Comparison of ENCODE assay signal across 29 cellular contexts in the genomic region with DNA sequence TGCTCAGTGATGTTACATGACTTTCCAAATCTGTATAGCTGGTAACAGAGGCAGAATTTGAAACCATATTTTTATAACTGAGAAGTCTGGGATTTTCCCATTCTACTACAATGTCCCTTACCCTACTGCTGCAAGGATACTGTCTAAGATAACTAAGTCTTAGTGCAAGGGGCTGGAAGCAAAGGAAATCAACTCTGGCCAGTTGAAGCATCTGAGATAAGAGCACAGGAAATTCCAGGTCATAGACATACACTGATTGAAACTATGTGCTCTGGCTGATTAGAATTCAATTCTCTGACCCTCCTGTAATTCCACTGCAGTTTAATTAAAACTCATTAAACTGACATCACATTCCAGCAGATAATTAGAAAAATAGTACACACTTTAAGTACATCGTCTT.
"Had no signal": no experiment of that assay in that cellular context is flagged by ENCODE, and none has a peak within 500 bp of the region (broad histone marks: within the 10 kb centered on the region; RNA-seq: fewer than 3 reads in every experiment).

No MANE protein-coding gene starts in this region.

- H3K27ac ChIP-seq: ascending aorta, cardiac muscle cell, WERI-Rb-1 had no signal

- H3K36me3 ChIP-seq: ascending aorta, cardiac muscle cell, WERI-Rb-1 had no signal

- H3K9me3 ChIP-seq: ascending aorta had no signal

- H3K4me1 ChIP-seq: ascending aorta had no signal

- H3K27me3 ChIP-seq: ascending aorta, cardiac muscle cell had no signal

- DNase-seq: activated CD4-positive, alpha-beta memory T cell treated with anti-CD3 and anti-CD28 coated beads, Interleukin-2, amount 10 ng/mL, durations not matched to agents 7 days and 5 days; activated CD4-positive, alpha-beta T cell treated with anti-CD3 and anti-CD28 coated beads for 1 hour; activated CD4-positive, alpha-beta T cell treated with anti-CD3 and anti-CD28 coated beads for 36 hours; activated CD4-positive, alpha-beta T cell treated with anti-CD3 and anti-CD28 coated beads for 48 hours; activated CD4-positive, alpha-beta T cell treated with anti-CD3 and anti-CD28 coated beads, Interleukin-2, amount 10 ng/mL, durations not matched to agents 7 days and 5 days; activated CD4-positive, alpha-beta T cell treated with anti-CD3 and anti-CD28 coated beads, Interleukin-2, amount 50 U/mL, for 48 hours; activated CD4-positive, CD25-positive, alpha-beta regulatory T cell; activated CD8-positive, alpha-beta memory T cell treated with anti-CD3 and anti-CD28 coated beads for 24 hours; activated CD8-positive, alpha-beta memory T cell treated with anti-CD3 and anti-CD28 coated beads, Interleukin-2, amount 10 ng/mL, durations not matched to agents 7 days and 5 days; activated CD8-positive, alpha-beta memory T cell treated with anti-CD3 and anti-CD28 coated beads, Interleukin-2, amount 50 U/mL, for 48 hours; activated CD8-positive, alpha-beta T cell treated with anti-CD3 and anti-CD28 coated beads, Interleukin-2, amount 10 ng/mL, durations not matched to agents 7 days and 5 days; activated effector memory CD4-positive, alpha-beta T cell treated with Interleukin-2 at 50 U/mL for 16 hours; activated gamma-delta T cell; activated naive CD4-positive, alpha-beta T cell treated with anti-CD3 and anti-CD28 coated beads, Interleukin-2, amount 10 ng/mL, durations not matched to agents 7 days and 5 days; activated naive CD4-positive, alpha-beta T cell treated with Interleukin-2 at 50 U/mL for 16 hours; activated naive CD8-positive, alpha-beta T cell treated with anti-CD3 and anti-CD28 coated beads, Interleukin-2, amount 10 ng/mL, durations not matched to agents 7 days and 5 days; activated naive CD8-positive, alpha-beta T cell treated with anti-CD3 and anti-CD28 coated beads, Interleukin-2, amount 50 U/mL, for 24 hours; activated T-cell treated with anti-CD3 and anti-CD28 coated beads, Interleukin-2, amount 50 U/mL, for 24 hours; activated T-cell treated with anti-CD3 and anti-CD28 coated beads, Interleukin-2, amount 50 U/mL, for 48 hours; amygdala; anterior cingulate cortex; caudate nucleus; cerebellar nuclear complex; T-helper 1 cell; T-helper 2 cell; T-helper 9 cell; WERI-Rb-1 had no signal

- H3K4me3 ChIP-seq: ascending aorta, cardiac muscle cell had no signal
